Comparison of ENCODE assay signal across 28 cellular contexts in the genomic region with DNA sequence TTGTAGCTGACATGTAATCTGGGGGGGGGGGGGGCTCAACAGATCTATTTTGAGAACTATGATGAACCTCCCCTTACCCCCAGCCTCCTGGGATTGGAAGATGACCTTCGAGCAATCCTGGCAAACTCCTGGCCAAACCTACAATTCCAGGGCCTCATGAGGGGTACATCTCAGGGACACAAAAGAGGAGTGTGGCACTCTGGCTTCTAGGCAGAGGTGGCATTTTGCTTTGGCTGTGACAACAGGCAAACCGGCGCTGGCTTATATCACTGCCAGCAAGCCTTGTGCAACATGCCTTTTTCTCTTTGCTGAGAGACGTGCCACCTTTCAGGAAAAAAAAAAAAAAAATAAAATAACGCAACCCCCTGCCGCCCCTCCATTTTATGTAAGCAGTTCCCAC. TPM values are rescaled to one million over a fixed set of nuclear protein-coding genes. Genes with fewer than 3 reads are reported as not detected.
DNase-seq lines count a peak whose midpoint lies in the region; ATAC-seq and TF ChIP-seq lines count a peak whose summit lies in the region.
"Had no signal": no experiment of that assay in that cellular context is flagged by ENCODE, and none has a peak within 500 bp of the region (broad histone marks: within the 10 kb centered on the region; RNA-seq: fewer than 3 reads in every experiment).

No MANE protein-coding gene starts in this region.

- no peak overlapping the region for H3K4me3 Mint-ChIP-seq in naive thymus-derived CD4-positive, alpha-beta T cell
- H3K4me3 Mint-ChIP-seq: CD14-positive monocyte; CD4-positive, alpha-beta memory T cell; CD4-positive, CD25-positive, alpha-beta regulatory T cell; CD8-positive, alpha-beta memory T cell had no signal

- intact Hi-C loops in Right ventricle myocardium superior (cut with DNase I) (no loop called here), left cardiac atrium (cut with DNase I) (no loop called here), left ventricle myocardium inferior (cut with micrococcal nuclease) (no loop called here), cardiac septum (cut with DNase I) (no loop called here)
- intact Hi-C loops in naive thymus-derived CD4-positive, alpha-beta T cell (cut with micrococcal nuclease), result no loop called here

- H3K4me1 ChIP-seq in left ventricle myocardium inferior, result peaks cover 5% of the 10 kb centered on the region
- H3K4me1 ChIP-seq in naive thymus-derived CD4-positive, alpha-beta T cell (ENCODE audit: control insufficient read depth in 2 of 2, insufficient read depth in 2 of 2, low read length in 2 of 2), result no peaks in the 10 kb centered on the region
- H3K4me1 ChIP-seq: A549, BE2C, BLaER1 had no signal

- ATAC-seq in Right ventricle myocardium superior (ENCODE audit: poor library complexity), result peak; percentile 46
- ATAC-seq in left cardiac atrium, result no peak
- no peak for ATAC-seq in naive thymus-derived CD4-positive, alpha-beta T cell
- ATAC-seq: A549, GM12878 had no signal

- no peak overlapping the region for H3K27ac Mint-ChIP-seq in naive thymus-derived CD4-positive, alpha-beta T cell
- H3K27ac Mint-ChIP-seq: CD14-positive monocyte; CD4-positive, alpha-beta memory T cell; CD4-positive, CD25-positive, alpha-beta regulatory T cell; CD8-positive, alpha-beta memory T cell had no signal

- H3K9me3 Mint-ChIP-seq in naive thymus-derived CD4-positive, alpha-beta T cell, result peaks cover 0 to 1% (median 0%) of the 10 kb centered on the region in 11 donors

- DNase-seq in Right ventricle myocardium superior, result no peak
- DNase-seq in left cardiac atrium, result no peak
- DNase-seq in left ventricle myocardium inferior, result peak; percentile 14
- no peak for DNase-seq in cardiac septum (ENCODE audit: low spot score)
- DNase-seq in Ammon's horn (ENCODE audit: low spot score), result peak; percentile 28
- no peak for DNase-seq in naive thymus-derived CD4-positive, alpha-beta T cell
- DNase-seq: AML-193; BE2C; C1 segment of cervical spinal cord; CD4-positive, alpha-beta memory T cell; CD4-positive, CD25-positive, alpha-beta regulatory T cell; CD8-positive, alpha-beta memory T cell; COR-L47; DMS 273 treated with DMSO at 0.1 percent for 48 hours; DMS153; DMS53; DMS79; DND-41; EL; GDM1 had no signal

- peaks cover 23% of the 10 kb centered on the region for H3K27me3 ChIP-seq in left ventricle myocardium inferior (ENCODE audit: low read depth)
- H3K27me3 ChIP-seq in naive thymus-derived CD4-positive, alpha-beta T cell (ENCODE audit: control insufficient read depth in 2 of 2, insufficient read depth in 2 of 2, low read length in 2 of 2), result no peaks in the 10 kb centered on the region
- H3K27me3 ChIP-seq: BE2C, BLaER1 had no signal

- no peaks in the 10 kb centered on the region for H3K36me3 ChIP-seq in left ventricle myocardium inferior
- H3K36me3 ChIP-seq in naive thymus-derived CD4-positive, alpha-beta T cell (ENCODE audit: control insufficient read depth in 2 of 3, insufficient read depth in 3 of 3, low read length in 3 of 3), result no peaks in the 10 kb centered on the region
- H3K36me3 ChIP-seq: BE2C, BLaER1 had no signal

- no peak overlapping the region for H3K4me3 ChIP-seq in left ventricle myocardium inferior
- H3K4me3 ChIP-seq in naive thymus-derived CD4-positive, alpha-beta T cell (ENCODE audit: low read length), result no peak overlapping the region
- H3K4me3 ChIP-seq: A549, BLaER1, GM12878 had no signal

- peaks cover 6 to 17% (median 15%) of the 10 kb centered on the region in 5 donors for H3K27me3 Mint-ChIP-seq in naive thymus-derived CD4-positive, alpha-beta T cell
- H3K27me3 Mint-ChIP-seq: CD4-positive, CD25-positive, alpha-beta regulatory T cell had no signal

- H3K4me1 Mint-ChIP-seq in naive thymus-derived CD4-positive, alpha-beta T cell, result no peaks in the 10 kb centered on the region
- H3K4me1 Mint-ChIP-seq: CD14-positive monocyte; CD4-positive, alpha-beta memory T cell; CD4-positive, CD25-positive, alpha-beta regulatory T cell; CD8-positive, alpha-beta memory T cell had no signal

- no peaks in the 10 kb centered on the region for H3K9me3 ChIP-seq in left ventricle myocardium inferior (replicated peaks)
- no peaks in the 10 kb centered on the region for H3K9me3 ChIP-seq in naive thymus-derived CD4-positive, alpha-beta T cell (ENCODE audit: control insufficient read depth in 2 of 3, low read length in 3 of 3)
- H3K9me3 ChIP-seq: A549, BE2C, BLaER1 had no signal

- H3K27ac ChIP-seq in left ventricle myocardium inferior (replicated peaks), result no peak overlapping the region
- no peak overlapping the region for H3K27ac ChIP-seq in naive thymus-derived CD4-positive, alpha-beta T cell (ENCODE audit: low read depth, low read length)
- H3K27ac ChIP-seq: 22Rv1, A549, BLaER1 had no signal

- TF ChIP-seq CTCF in left ventricle myocardium inferior (IDR thresholded peaks at IDR 0.05; ENCODE audit: borderline replicate concordance), result no peak

- POLR2A ChIA-PET in naive thymus-derived CD4-positive, alpha-beta T cell (lab: Charles Lee), result no interaction called here

- H3K36me3 Mint-ChIP-seq in naive thymus-derived CD4-positive, alpha-beta T cell, result no peaks in the 10 kb centered on the region
- H3K36me3 Mint-ChIP-seq: CD14-positive monocyte; CD4-positive, alpha-beta memory T cell; CD4-positive, CD25-positive, alpha-beta regulatory T cell had no signal

- CTCF ChIA-PET in naive thymus-derived CD4-positive, alpha-beta T cell (lab: Charles Lee), result no interaction called here

RNA-seq across cellular contexts. Expression of gene FEZF2, which starts 31.8 kb away (rescaled TPM):
- total RNA-seq in Right ventricle myocardium superior, result not detected
- not detected for total RNA-seq in left cardiac atrium
- not detected for total RNA-seq in left ventricle myocardium inferior
- not detected for total RNA-seq in cardiac septum
- not detected for total RNA-seq in naive thymus-derived CD4-positive, alpha-beta T cell
- polyA plus RNA-seq in naive thymus-derived CD4-positive, alpha-beta T cell, result not detected
- total RNA-seq: A172; CD4-positive, alpha-beta memory T cell; CD4-positive, CD25-positive, alpha-beta regulatory T cell; CD8-positive, alpha-beta memory T cell; Daoy; G401; GM12878 had no signal
- polyA plus RNA-seq: A549; CD14-positive monocyte; CD4-positive, alpha-beta memory T cell; CD4-positive, CD25-positive, alpha-beta regulatory T cell; CD8-positive, alpha-beta memory T cell; GM12878 had no signal

Comparison
In these comparisons a context has a peak if more than half of its experiments do, and no peak if none do; other contexts are left out.
1. DNase-seq: peak in left ventricle myocardium inferior (single experiment) and Ammon's horn (single experiment); none in Right ventricle myocardium superior (single experiment), left cardiac atrium (single experiment), cardiac septum (single experiment) and naive thymus-derived CD4-positive, alpha-beta T cell (0 of 9).